12 cellular contexts compared by ENCODE assay signal in the genomic region with DNA sequence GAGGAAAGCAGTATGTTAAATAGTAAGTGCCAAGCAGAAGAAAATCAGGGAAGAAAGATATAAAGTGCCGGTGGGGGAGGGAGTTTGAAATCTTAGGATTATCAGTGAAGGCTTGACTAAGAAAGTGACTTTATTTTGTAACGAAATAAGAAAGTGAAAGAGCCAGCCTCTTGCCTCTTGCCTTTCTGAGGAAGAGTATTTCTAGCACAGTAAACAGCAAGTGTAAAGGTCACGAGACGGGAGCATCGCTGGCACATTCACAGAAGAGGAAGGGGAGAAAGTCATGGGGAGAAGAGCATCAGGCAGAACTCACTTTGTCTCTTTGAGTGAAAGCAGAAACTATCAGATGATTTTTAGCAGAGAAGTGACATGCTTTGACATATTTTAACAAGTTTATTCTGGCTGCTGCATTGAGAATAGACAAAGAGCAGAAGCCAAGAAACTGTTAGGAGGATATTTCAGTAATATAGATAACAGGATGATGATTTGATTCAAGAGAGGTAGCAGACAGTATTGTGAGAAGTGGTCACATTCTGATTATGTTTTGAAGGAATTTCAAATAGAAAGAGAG.
A peak's percentile ranks its signal among the peaks of the same experiment; 100 is the strongest.
DNase-seq lines count a peak whose midpoint lies in the region; ATAC-seq and TF ChIP-seq lines count a peak whose summit lies in the region.
"Had no signal": no experiment of that assay in that cellular context is flagged by ENCODE, and none has a peak within 500 bp of the region (broad histone marks: within the 10 kb centered on the region; RNA-seq: fewer than 3 reads in every experiment).

No MANE protein-coding gene starts in this region.

- H3K9me3 ChIP-seq in heart right ventricle (peaks cover 0 to 8% (median 5%) of the 10 kb centered on the region in 11 donors), liver (ENCODE audit: control insufficient read depth in 4 of 4, low read length in 3 of 4) (no peaks in the 10 kb centered on the region), upper lobe of right lung (no peaks in the 10 kb centered on the region)

- no peaks in the 10 kb centered on the region for H3K36me3 ChIP-seq in heart right ventricle
- H3K36me3 ChIP-seq in liver (ENCODE audit: control insufficient read depth in 4 of 4, insufficient read depth in 3 of 4, low read depth in 1 of 4, low read length in 3 of 4), result no peaks in the 10 kb centered on the region
- H3K36me3 ChIP-seq in upper lobe of right lung, result no peaks in the 10 kb centered on the region

- DNase-seq in heart right ventricle (no peak), Right ventricle myocardium inferior (ENCODE audit: missing footprints) (no peak), upper lobe of right lung (no peak), mucosa of gallbladder (ENCODE audit: low spot score) (no peak), DMS114 treated with DMSO at 0.1 percent for 48 hours (lab: John Stamatoyannopoulos, UW; ENCODE audit: unreplicated experiment) (no peak), T-helper 9 cell (no peak)
- DNase-seq: activated naive CD4-positive, alpha-beta T cell treated with anti-CD3 and anti-CD28 coated beads, Interleukin-2, amount 50 U/mL, for 16 hours; T-helper 1 cell had no signal

- peaks cover 6 to 85% (median 60%) of the 10 kb centered on the region in 9 donors for H3K4me1 ChIP-seq in heart right ventricle
- peaks cover 0 to 7% (median 5%) of the 10 kb centered on the region in 4 donors for H3K4me1 ChIP-seq in liver (ENCODE audit: control insufficient read depth in 4 of 4, insufficient read depth in 4 of 4, low read length in 3 of 4)
- peaks cover 21% of the 10 kb centered on the region for H3K4me1 ChIP-seq in upper lobe of right lung

- H3K27ac ChIP-seq in heart right ventricle (peak overlapping the region in 8 of 10 donors; percentile 41 to 73 (median 67)), liver (ENCODE audit: low read depth in 1 of 2, low read length in 2 of 2) (peak overlapping the region; percentile 11 to 34), upper lobe of right lung (peak overlapping the region; percentile 47)
- H3K27ac ChIP-seq: C4-2B, HL-60 had no signal

- ATAC-seq in heart right ventricle, result peak in 1 of 8 donors; percentile 28
- ATAC-seq in Right ventricle myocardium inferior, result no peak
- peak; percentile 60 for ATAC-seq in HG03175 (IDR thresholded peaks at IDR 0.05; ENCODE audit: unreplicated experiment)
- ATAC-seq in upper lobe of right lung, result peak; percentile 81

- WGBS in heart right ventricle, 2 donors, result 12 to 14% methylated on average over 5 of the region's 5 CpGs
- WGBS in liver, result 33% methylated on average over 5 of the region's 5 CpGs

- no peak overlapping the region for H3K9ac ChIP-seq in liver (ENCODE audit: low read depth in 1 of 2, low read length in 2 of 2)

- no peaks in the 10 kb centered on the region for H3K27me3 ChIP-seq in heart right ventricle
- H3K27me3 ChIP-seq in liver (ENCODE audit: control insufficient read depth in 4 of 4, insufficient read depth in 4 of 4, low read length in 3 of 4), result no peaks in the 10 kb centered on the region
- H3K27me3 ChIP-seq in upper lobe of right lung, result no peaks in the 10 kb centered on the region

- no peak overlapping the region for H3K4me3 ChIP-seq in heart right ventricle
- H3K4me3 ChIP-seq in liver (ENCODE audit: low read depth in 1 of 3, low read length in 3 of 3), result no peak overlapping the region
- no peak overlapping the region for H3K4me3 ChIP-seq in upper lobe of right lung

- TF ChIP-seq CTCF in heart right ventricle (IDR thresholded peaks at IDR 0.05) (no peak), liver (IDR thresholded peaks at IDR 0.05; ENCODE audit: low read depth, low read length, missing input control) (no peak), upper lobe of right lung (IDR thresholded peaks at IDR 0.05) (no peak)

- TF ChIP-seq RAD21 in liver (IDR thresholded peaks at IDR 0.05), result peak in 1 of 2 donors; percentile 9

- intact Hi-C loops in heart right ventricle (cut with DNase I), result loop anchor here in 4 of 10 donors (5.0 to 10.0 kb wide), 4 partner anchors 53 to 317 kb away; partner anchors contain the start of gene CAMK2D (in 3 of the 4)
- intact Hi-C loops in Right ventricle myocardium inferior (cut with DNase I), result loop anchor here (5.0 kb wide), 2 partner anchors 90 to 315 kb away; partner anchors contain the start of gene CAMK2D
- intact Hi-C loops in upper lobe of right lung (cut with DNase I), result no loop called here

TF ChIP-seq in liver, 16 proteins besides CTCF, POLR2A, EP300 and RAD21:
- TF ChIP-seq HNF4G (IDR thresholded peaks at IDR 0.05) (no peak), SP1 (IDR thresholded peaks at IDR 0.05) (no peak), NR2F2 (IDR thresholded peaks at IDR 0.05) (peak; percentile 73), RXRA (IDR thresholded peaks at IDR 0.05) (peak in 1 of 2 donors; percentile 12)
TF ChIP-seq in liver: peak in this region for 2.
